In genomic region chr12:65653321-65653720, GRCh38 we compare ENCODE assay signal across 24 cellular contexts.
"Had no signal": no experiment of that assay in that cellular context is flagged by ENCODE, and none has a peak within 500 bp of the region (broad histone marks: within the 10 kb centered on the region; RNA-seq: fewer than 3 reads in every experiment).

No MANE protein-coding gene starts in this region.

- H3K9me3 Mint-ChIP-seq: stimulated activated memory B cell treated with anti-CD40 and anti-IgM and Interleukin-4, amounts not matched to agents 10 μg/mL and 1 μg/mL and 100 μg/mL, for 72 hours had no signal

- H3K27ac ChIP-seq: dorsolateral prefrontal cortex, gastroesophageal sphincter, left ventricle myocardium inferior, lower lobe of right lung, neutrophil, psoas muscle, right lobe of liver, spleen, tibial artery, upper lobe of left lung, uterus had no signal

- H3K36me3 Mint-ChIP-seq: stimulated activated memory B cell treated with anti-CD40 and anti-IgM and Interleukin-4, amounts not matched to agents 10 μg/mL and 1 μg/mL and 100 μg/mL, for 72 hours had no signal

- H3K9me3 ChIP-seq: gastroesophageal sphincter, left ventricle myocardium inferior, lower lobe of right lung, neutrophil, psoas muscle, right lobe of liver, spleen, tibial artery, upper lobe of left lung, uterus had no signal

- DNase-seq: cortex of kidney; dorsolateral prefrontal cortex; effector CD8-positive, alpha-beta T cell; glutamatergic neuron; islet precursor cell; left ventricle myocardium inferior; lower lobe of right lung; mesendoderm; naive thymus-derived CD8-positive, alpha-beta T cell; psoas muscle; retina; right lobe of liver; spleen; stimulated activated CD4-positive, alpha-beta T cell treated with anti-CD3 and anti-CD28 coated beads, Interleukin-15, amount 100 ng/mL, for 24 hours; stimulated activated CD4-positive, alpha-beta T cell treated with anti-CD3 and anti-CD28 coated beads, Interleukin-1b, Interleukin-23, amount 100 ng/mL, for 48 hours; stimulated activated CD4-positive, alpha-beta T cell treated with anti-CD3 and anti-CD28 coated beads, Interleukin-4, amount 100 ng/mL, for 24 hours; tibial artery; upper lobe of left lung; uterus had no signal

- ATAC-seq: esophagus mucosa; gastroesophageal sphincter; lower lobe of right lung; naive thymus-derived CD8-positive, alpha-beta T cell; psoas muscle; right lobe of liver; stimulated activated memory B cell treated with anti-CD40 and anti-IgM and Interleukin-4, amounts not matched to agents 10 μg/mL and 1 μg/mL and 100 μg/mL, for 72 hours had no signal

- H3K4me3 ChIP-seq: dorsolateral prefrontal cortex, gastroesophageal sphincter, left ventricle myocardium inferior, lower lobe of right lung, psoas muscle, right lobe of liver, spleen, tibial artery, upper lobe of left lung, uterus had no signal

- H3K4me1 ChIP-seq: gastroesophageal sphincter, left ventricle myocardium inferior, lower lobe of right lung, psoas muscle, right lobe of liver, spleen, tibial artery, uterus had no signal

- H3K36me3 ChIP-seq: gastroesophageal sphincter, left ventricle myocardium inferior, lower lobe of right lung, neutrophil, right lobe of liver, spleen, tibial artery, upper lobe of left lung, uterus had no signal

- H3K4me1 Mint-ChIP-seq: naive thymus-derived CD8-positive, alpha-beta T cell; stimulated activated memory B cell treated with anti-CD40 and anti-IgM and Interleukin-4, amounts not matched to agents 10 μg/mL and 1 μg/mL and 100 μg/mL, for 72 hours had no signal

- H3K27ac Mint-ChIP-seq: naive thymus-derived CD8-positive, alpha-beta T cell; stimulated activated memory B cell treated with anti-CD40 and anti-IgM and Interleukin-4, amounts not matched to agents 10 μg/mL and 1 μg/mL and 100 μg/mL, for 72 hours; stimulated activated naive CD8-positive, alpha-beta T cell treated with anti-CD3 and anti-CD28 coated beads, Interleukin-15, Interleukin-2, amounts not matched to agents 100 ng/mL and 50 ng/mL, for 24 hours had no signal

- H3K4me3 Mint-ChIP-seq: naive thymus-derived CD8-positive, alpha-beta T cell; stimulated activated memory B cell treated with anti-CD40 and anti-IgM and Interleukin-4, amounts not matched to agents 10 μg/mL and 1 μg/mL and 100 μg/mL, for 72 hours; stimulated activated naive CD8-positive, alpha-beta T cell treated with anti-CD3 and anti-CD28 coated beads, Interleukin-15, Interleukin-2, amounts not matched to agents 100 ng/mL and 50 ng/mL, for 24 hours had no signal

- H3K27me3 ChIP-seq: gastroesophageal sphincter, neutrophil, right lobe of liver, spleen, tibial artery, upper lobe of left lung, uterus had no signal
